Comparison of ENCODE assay signal across 7 cellular contexts in genomic region chr3:102140116-102140515, GRCh38.
"Had no signal": no experiment of that assay in that cellular context is flagged by ENCODE, and none has a peak within 500 bp of the region (broad histone marks: within the 10 kb centered on the region; RNA-seq: fewer than 3 reads in every experiment).

No MANE protein-coding gene starts in this region.

- DNase-seq: H9, HCEC 1CT, HFFc6, IMR-90, KBM-7 had no signal

- H3K4me1 Mint-ChIP-seq: GM23338, H9 had no signal

- H3K4me3 ChIP-seq: GM23338 had no signal

- H3K27ac Mint-ChIP-seq: GM23338, H9, HFFc6 had no signal

- ATAC-seq: GM23338 had no signal

- H3K4me3 Mint-ChIP-seq: GM23338, H9, HFFc6 had no signal

- H3K9me3 Mint-ChIP-seq: GM23338, H9, HFFc6 had no signal

- H3K27ac ChIP-seq: KMS-11 had no signal
